In genomic region chr6:42368156-42368555, GRCh38 we compare ENCODE assay signal across 9 cellular contexts.
A peak's percentile ranks its signal among the peaks of the same experiment; 100 is the strongest.
DNase-seq lines count a peak whose midpoint lies in the region; ATAC-seq and TF ChIP-seq lines count a peak whose summit lies in the region.
"Had no signal": no experiment of that assay in that cellular context is flagged by ENCODE, and none has a peak within 500 bp of the region (broad histone marks: within the 10 kb centered on the region; RNA-seq: fewer than 3 reads in every experiment).

No MANE protein-coding gene starts in this region.

- H3K4me3 ChIP-seq in endodermal cell (ENCODE audit: low read length), result no peak overlapping the region

- H3K27me3 Mint-ChIP-seq in CD4-positive, alpha-beta T cell, result no peaks in the 10 kb centered on the region
- H3K27me3 Mint-ChIP-seq in natural killer cell treated with Interleukin-12 subunit alpha and Interleukin-12 subunit beta and Interleukin-15 and Interleukin-18, amount 100 ng/mL, for 72 hours, result no peaks in the 10 kb centered on the region
- no peaks in the 10 kb centered on the region for H3K27me3 Mint-ChIP-seq in endodermal cell (ENCODE audit: insufficient read depth)

- DNase-seq in CD4-positive, alpha-beta T cell, result peak in 7 of 10 experiments; percentile 28 to 59 (median 46)
- peak; percentile 79 for DNase-seq in activated CD8-positive, alpha-beta memory T cell treated with anti-CD3 and anti-CD28 coated beads, Interleukin-2, amount 50 U/mL, for 4 hours
- peak; percentile 69 for DNase-seq in natural killer cell treated with Interleukin-12 subunit alpha and Interleukin-12 subunit beta and Interleukin-15 and Interleukin-18, amount 100 ng/mL, for 72 hours (ENCODE audit: low spot score)
- DNase-seq in foreskin keratinocyte (no peak), retina (no peak), endodermal cell (no peak)

- ATAC-seq in CD4-positive, alpha-beta T cell (ENCODE audit: poor library complexity), result peak; percentile 56
- ATAC-seq in HG03439 (IDR thresholded peaks at IDR 0.05; ENCODE audit: unreplicated experiment), result peak; percentile 36
- peak; percentile 76 to 78 for ATAC-seq in natural killer cell treated with Interleukin-12 subunit alpha and Interleukin-12 subunit beta and Interleukin-15 and Interleukin-18, amount 100 ng/mL, for 72 hours
- ATAC-seq in foreskin keratinocyte, result no peak
- ATAC-seq in HG03097 (IDR thresholded peaks at IDR 0.05; ENCODE audit: low FRiP score, unreplicated experiment), result no peak

- WGBS in endodermal cell (ENCODE audit: insufficient coverage in 1 of 2, insufficient read length in 1 of 2), 2 experiments, result 84 to 90% methylated on average over 6 of the region's 6 CpGs

- H3K27ac Mint-ChIP-seq in CD4-positive, alpha-beta T cell, result peak overlapping the region; percentile 94
- H3K27ac Mint-ChIP-seq in natural killer cell treated with Interleukin-12 subunit alpha and Interleukin-12 subunit beta and Interleukin-15 and Interleukin-18, amount 100 ng/mL, for 72 hours, result peak overlapping the region; percentile 95 to 96
- H3K27ac Mint-ChIP-seq in endodermal cell, result no peak overlapping the region

- intact Hi-C loops in CD4-positive, alpha-beta T cell (cut with DNase I, micrococcal nuclease), result loop anchor here in 1 of 2 experiments (1.0 to 5.0 kb wide), 3 partner anchors 19 to 84 kb away; partner anchors contain the start of gene TRERF1

- no peak overlapping the region for H3K9ac ChIP-seq in endodermal cell (ENCODE audit: extremely low read depth, low read length, poor library complexity, severe bottlenecking)

- no peaks in the 10 kb centered on the region for H3K27me3 ChIP-seq in CD4-positive, alpha-beta T cell (ENCODE audit: control insufficient read depth, insufficient read depth, low read length)
- H3K27me3 ChIP-seq in foreskin keratinocyte (no peaks in the 10 kb centered on the region), endodermal cell (ENCODE audit: control insufficient read depth, insufficient read depth, low read length, poor library complexity, severe bottlenecking) (no peaks in the 10 kb centered on the region)

- H3K4me1 Mint-ChIP-seq in CD4-positive, alpha-beta T cell (ENCODE audit: low read depth), result peaks cover 84% of the 10 kb centered on the region
- peaks cover 71 to 83% of the 10 kb centered on the region in 2 donors for H3K4me1 Mint-ChIP-seq in natural killer cell treated with Interleukin-12 subunit alpha and Interleukin-12 subunit beta and Interleukin-15 and Interleukin-18, amount 100 ng/mL, for 72 hours (ENCODE audit: low read depth in 2 of 2)
- no peaks in the 10 kb centered on the region for H3K4me1 Mint-ChIP-seq in endodermal cell

- H3K9me3 ChIP-seq in CD4-positive, alpha-beta T cell (ENCODE audit: control insufficient read depth, low read length), result no peaks in the 10 kb centered on the region
- H3K9me3 ChIP-seq in endodermal cell (ENCODE audit: control insufficient read depth, low read length), result no peaks in the 10 kb centered on the region

- peak overlapping the region; percentile 71 for H3K27ac ChIP-seq in CD4-positive, alpha-beta T cell (ENCODE audit: low read depth, low read length)
- no peak overlapping the region for H3K27ac ChIP-seq in foreskin keratinocyte
- H3K27ac ChIP-seq in endodermal cell (ENCODE audit: low read depth, low read length), result no peak overlapping the region
- H3K27ac ChIP-seq: epithelial cell of prostate had no signal

- TF ChIP-seq CTCF in CD4-positive, alpha-beta T cell (IDR thresholded peaks at IDR 0.05), result no peak
- TF ChIP-seq CTCF in foreskin keratinocyte (conservative IDR thresholded peaks at IDR 0.05), result no peak
- no peak for TF ChIP-seq CTCF in endodermal cell (conservative IDR thresholded peaks at IDR 0.05)

- H3K36me3 ChIP-seq in endodermal cell (ENCODE audit: control insufficient read depth, insufficient read depth, low read length), result no peaks in the 10 kb centered on the region

- no peaks in the 10 kb centered on the region for H3K4me1 ChIP-seq in foreskin keratinocyte
- no peaks in the 10 kb centered on the region for H3K4me1 ChIP-seq in endodermal cell (ENCODE audit: control insufficient read depth, insufficient read depth, low read length)

- POLR2A ChIA-PET in CD4-positive, alpha-beta T cell (lab: Charles Lee), result interaction anchor here (0.9 to 4.2 kb wide), 6 partner anchors 14 to 84 kb away, joined by 3 to 60 read pairs (median 6); partner anchors contain the start of gene TRERF1

- CTCF ChIA-PET in CD4-positive, alpha-beta T cell (lab: Charles Lee), result interaction anchor here (1.3 kb wide), 1 partner anchor 23 kb away, joined by 3 read pairs; no protein-coding TSS in a partner anchor

- H3K36me3 Mint-ChIP-seq in CD4-positive, alpha-beta T cell (ENCODE audit: low read depth), result peaks cover 12% of the 10 kb centered on the region
- H3K36me3 Mint-ChIP-seq in natural killer cell treated with Interleukin-12 subunit alpha and Interleukin-12 subunit beta and Interleukin-15 and Interleukin-18, amount 100 ng/mL, for 72 hours, result no peaks in the 10 kb centered on the region
- H3K36me3 Mint-ChIP-seq in endodermal cell (ENCODE audit: low read depth), result no peaks in the 10 kb centered on the region

- H3K9me3 Mint-ChIP-seq in CD4-positive, alpha-beta T cell, result peaks cover 3% of the 10 kb centered on the region
- peaks cover 3% of the 10 kb centered on the region for H3K9me3 Mint-ChIP-seq in natural killer cell treated with Interleukin-12 subunit alpha and Interleukin-12 subunit beta and Interleukin-15 and Interleukin-18, amount 100 ng/mL, for 72 hours
- no peaks in the 10 kb centered on the region for H3K9me3 Mint-ChIP-seq in endodermal cell

- peak overlapping the region; percentile 84 for H3K4me3 Mint-ChIP-seq in CD4-positive, alpha-beta T cell
- peak overlapping the region; percentile 81 for H3K4me3 Mint-ChIP-seq in natural killer cell treated with Interleukin-12 subunit alpha and Interleukin-12 subunit beta and Interleukin-15 and Interleukin-18, amount 100 ng/mL, for 72 hours
- no peak overlapping the region for H3K4me3 Mint-ChIP-seq in endodermal cell

Comparison
In these comparisons a context has a peak if more than half of its experiments do, and no peak if none do; other contexts are left out.
1. ATAC-seq: peak in CD4-positive, alpha-beta T cell (single experiment), HG03439 (single experiment) and natural killer cell treated with Interleukin-12 subunit alpha and Interleukin-12 subunit beta and Interleukin-15 and Interleukin-18, amount 100 ng/mL, for 72 hours (2 of 2); none in foreskin keratinocyte (single experiment) and HG03097 (single experiment).
2. DNase-seq: peak in CD4-positive, alpha-beta T cell (7 of 10), activated CD8-positive, alpha-beta memory T cell treated with anti-CD3 and anti-CD28 coated beads, Interleukin-2, amount 50 U/mL, for 4 hours (single experiment) and natural killer cell treated with Interleukin-12 subunit alpha and Interleukin-12 subunit beta and Interleukin-15 and Interleukin-18, amount 100 ng/mL, for 72 hours (single experiment); none in foreskin keratinocyte (0 of 2), retina (single experiment) and endodermal cell (single experiment).